ENCODE assay signal across 8 cellular contexts in genomic region chr15:79978694-79979519, GRCh38.
DNase-seq lines count a peak whose midpoint lies in the region; ATAC-seq and TF ChIP-seq lines count a peak whose summit lies in the region.

No MANE protein-coding gene starts in this region.

- H3K4me3 ChIP-seq in DOHH2 (ENCODE audit: low read length) = peak overlapping the region; percentile 15

- no peaks in the 10 kb centered on the region for H3K9me3 ChIP-seq in DOHH2 (ENCODE audit: control insufficient read depth, insufficient read depth, low read length)

- H3K27ac ChIP-seq in DOHH2 (ENCODE audit: low read depth, low read length) = peak overlapping the region; percentile 74
- peak overlapping the region; percentile 45 for H3K27ac ChIP-seq in angular gyrus (ENCODE audit: low read depth, low read length)

- peak overlapping the region; percentile 53 for H3K4me2 ChIP-seq in DOHH2 (ENCODE audit: low read length)

- H3K4me1 ChIP-seq in DOHH2 (ENCODE audit: control insufficient read depth, low read length) = peaks cover 44% of the 10 kb centered on the region

- no peaks in the 10 kb centered on the region for H3K9me2 ChIP-seq in DOHH2 (replicated peaks; ENCODE audit: control insufficient read depth, low read length)

- no peak for TF ChIP-seq CTCF in DOHH2 (IDR thresholded peaks at IDR 0.05; ENCODE audit: low read depth, low read length, poor library complexity, severe bottlenecking)

- no peaks in the 10 kb centered on the region for H4K20me1 ChIP-seq in DOHH2 (ENCODE audit: control insufficient read depth, insufficient read depth, low read depth, low read length)

- H3K36me3 ChIP-seq in DOHH2 (ENCODE audit: control insufficient read depth, low read length) = no peaks in the 10 kb centered on the region

- no peaks in the 10 kb centered on the region for H3K79me2 ChIP-seq in DOHH2 (ENCODE audit: control insufficient read depth, low read length)

- peaks cover 3% of the 10 kb centered on the region for H3F3A ChIP-seq in DOHH2 (ENCODE audit: control insufficient read depth, insufficient read depth)

- DNase-seq in middle frontal gyrus (ENCODE audit: extremely low spot score, low spot score) (peak; percentile 9), iPS-NIHi11 (ENCODE audit: low spot score) (no peak), NCI-H146 treated with DMSO at 0.1 percent for 48 hours (lab: John Stamatoyannopoulos, UW; ENCODE audit: unreplicated experiment) (no peak), SHP77 (lab: John Stamatoyannopoulos, UW) (no peak)

- peak; percentile 74 for ATAC-seq in GM19455 (IDR thresholded peaks at IDR 0.05; ENCODE audit: unreplicated experiment)
- ATAC-seq in HG03460 (IDR thresholded peaks at IDR 0.05; ENCODE audit: unreplicated experiment) = peak; percentile 56

- H3K27me3 ChIP-seq in DOHH2 (ENCODE audit: control insufficient read depth, low read length) = no peaks in the 10 kb centered on the region
